8 cellular contexts compared by ENCODE assay signal in the genomic region with DNA sequence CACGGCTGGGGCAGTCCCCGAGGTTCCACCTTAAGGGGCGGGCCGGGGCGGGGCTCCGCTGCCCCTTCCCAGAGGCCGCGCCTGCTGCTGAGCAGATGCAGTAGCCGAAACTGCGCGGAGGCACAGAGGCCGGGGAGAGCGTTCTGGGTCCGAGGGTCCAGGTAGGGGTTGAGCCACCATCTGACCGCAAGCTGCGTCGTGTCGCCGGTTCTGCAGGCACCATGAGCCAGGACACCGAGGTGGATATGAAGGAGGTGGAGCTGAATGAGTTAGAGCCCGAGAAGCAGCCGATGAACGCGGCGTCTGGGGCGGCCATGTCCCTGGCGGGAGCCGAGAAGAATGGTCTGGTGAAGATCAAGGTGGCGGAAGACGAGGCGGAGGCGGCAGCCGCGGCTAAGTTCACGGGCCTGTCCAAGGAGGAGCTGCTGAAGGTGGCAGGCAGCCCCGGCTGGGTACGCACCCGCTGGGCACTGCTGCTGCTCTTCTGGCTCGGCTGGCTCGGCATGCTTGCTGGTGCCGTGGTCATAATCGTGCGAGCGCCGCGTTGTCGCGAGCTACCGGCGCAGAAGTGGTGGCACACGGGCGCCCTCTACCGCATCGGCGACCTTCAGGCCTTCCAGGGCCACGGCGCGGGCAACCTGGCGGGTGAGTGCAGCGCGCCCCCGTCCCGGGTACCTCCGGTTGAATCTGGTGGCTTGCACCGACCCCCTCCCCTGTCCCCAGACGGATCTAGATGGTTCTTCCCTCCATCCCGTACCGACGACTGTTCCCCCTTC. TPM values are rescaled to one million over a fixed set of nuclear protein-coding genes. Genes with fewer than 3 reads are reported as not detected.
A peak's percentile ranks its signal among the peaks of the same experiment; 100 is the strongest.
DNase-seq lines count a peak whose midpoint lies in the region; ATAC-seq and TF ChIP-seq lines count a peak whose summit lies in the region.

Gene SLC3A2 (plus strand): TSS at position 94 of the 776 bp plus-strand sequence. CDS start 128 bp downstream, at position 222.

- 0% methylated on average over 69 of the region's 69 CpGs for WGBS in ectodermal cell, 2 experiments

- H3K27ac ChIP-seq in CD4-positive, CD25-positive, alpha-beta regulatory T cell (ENCODE audit: insufficient read depth, low read length, poor library complexity, severe bottlenecking), result peak within 1 kb of the TSS; percentile 98
- H3K27ac ChIP-seq in ectodermal cell (ENCODE audit: insufficient read depth, low read depth, low read length, poor library complexity, severe bottlenecking), result peak within 1 kb of the TSS; percentile 98

- H3K27me3 ChIP-seq in CD4-positive, CD25-positive, alpha-beta regulatory T cell (ENCODE audit: control insufficient read depth, insufficient read depth, low read length), result no peaks in the 10 kb centered on the region
- no peaks in the 10 kb centered on the region for H3K27me3 ChIP-seq in ectodermal cell (ENCODE audit: control insufficient read depth, insufficient read depth, low read length, poor library complexity, severe bottlenecking)

- peaks cover 8% of the 10 kb centered on the region for H3K27me3 Mint-ChIP-seq in CD4-positive, CD25-positive, alpha-beta regulatory T cell
- no peaks in the 10 kb centered on the region for H3K27me3 Mint-ChIP-seq in activated CD8-positive, alpha-beta T cell treated with anti-CD3 and anti-CD28 coated beads for 36 hours

- peak within 1 kb of the TSS; percentile 96 for H3K4me3 ChIP-seq in CD4-positive, CD25-positive, alpha-beta regulatory T cell (ENCODE audit: low read depth, low read length)
- peak within 1 kb of the TSS; percentile 77 for H3K4me3 ChIP-seq in ectodermal cell (ENCODE audit: insufficient read depth, low read depth, low read length)

- peaks cover 34% of the 10 kb centered on the region for H3K36me3 ChIP-seq in CD4-positive, CD25-positive, alpha-beta regulatory T cell (ENCODE audit: control insufficient read depth, insufficient read depth, low read length)
- peaks cover 43% of the 10 kb centered on the region for H3K36me3 ChIP-seq in ectodermal cell (ENCODE audit: control insufficient read depth, insufficient read depth, low read length)

- H3K9me3 Mint-ChIP-seq in CD4-positive, CD25-positive, alpha-beta regulatory T cell, result no peaks in the 10 kb centered on the region
- H3K9me3 Mint-ChIP-seq in activated CD8-positive, alpha-beta T cell treated with anti-CD3 and anti-CD28 coated beads for 36 hours, result no peaks in the 10 kb centered on the region

- H3K36me3 Mint-ChIP-seq in CD4-positive, CD25-positive, alpha-beta regulatory T cell, result peaks cover 36% of the 10 kb centered on the region
- H3K36me3 Mint-ChIP-seq in activated CD8-positive, alpha-beta T cell treated with anti-CD3 and anti-CD28 coated beads for 36 hours (ENCODE audit: low read depth), result peaks cover 74% of the 10 kb centered on the region

- H3K4me1 Mint-ChIP-seq in CD4-positive, CD25-positive, alpha-beta regulatory T cell, result peaks cover 11 to 67% (median 42%) of the 10 kb centered on the region in 4 donors
- peaks cover 41% of the 10 kb centered on the region for H3K4me1 Mint-ChIP-seq in activated CD8-positive, alpha-beta T cell treated with anti-CD3 and anti-CD28 coated beads for 36 hours (ENCODE audit: low read depth)

- H3K9me3 ChIP-seq in CD4-positive, CD25-positive, alpha-beta regulatory T cell (ENCODE audit: control insufficient read depth in 2 of 2, low read length in 2 of 2), result no peaks in the 10 kb centered on the region
- no peaks in the 10 kb centered on the region for H3K9me3 ChIP-seq in ectodermal cell (ENCODE audit: control insufficient read depth, low read length)

- H3K27ac Mint-ChIP-seq in CD4-positive, CD25-positive, alpha-beta regulatory T cell, result peak within 1 kb of the TSS; percentile 99 to 100 (median 100)
- peak within 1 kb of the TSS; percentile 100 for H3K27ac Mint-ChIP-seq in activated CD8-positive, alpha-beta T cell treated with anti-CD3 and anti-CD28 coated beads for 36 hours

- intact Hi-C loops in activated CD8-positive, alpha-beta T cell treated with anti-CD3 and anti-CD28 coated beads for 36 hours (cut with micrococcal nuclease), result loop anchor here (1.0 to 5.0 kb wide), 2 partner anchors 26 to 94 kb away; partner anchors contain the start of gene TMEM179B

- H3K4me3 Mint-ChIP-seq in CD4-positive, CD25-positive, alpha-beta regulatory T cell, result peak within 1 kb of the TSS; percentile 97 to 100 (median 100)
- H3K4me3 Mint-ChIP-seq in activated CD8-positive, alpha-beta T cell treated with anti-CD3 and anti-CD28 coated beads for 36 hours, result peak within 1 kb of the TSS; percentile 99

- POLR2A ChIA-PET in activated CD8-positive, alpha-beta T cell treated with anti-CD3 and anti-CD28 coated beads for 36 hours (lab: Charles Lee), result interaction anchor here (0.6 to 15.6 kb wide), 52 partner anchors 9 to 479 kb away, joined by 3 to 495 read pairs (median 5); partner anchors contain the start of genes C11orf98, CSKMT, GNG3 and HNRNPUL2

- peaks cover 42% of the 10 kb centered on the region for H3K4me1 ChIP-seq in CD4-positive, CD25-positive, alpha-beta regulatory T cell (ENCODE audit: control insufficient read depth, insufficient read depth, low read length, poor library complexity, severe bottlenecking)
- peaks cover 33% of the 10 kb centered on the region for H3K4me1 ChIP-seq in ectodermal cell (ENCODE audit: control insufficient read depth, insufficient read depth, low read length)

- DNase-seq in CD4-positive, CD25-positive, alpha-beta regulatory T cell, result peak; percentile 81 to 94 (median 90)
- DNase-seq in GM19240 (ENCODE audit: insufficient read length, low spot score) (peak; percentile 79), NCI-H774 (lab: John Stamatoyannopoulos, UW) (peak; percentile 83), lung microvascular endothelial cell (ENCODE audit: low read depth in 2 of 2) (peak; percentile 90 to 92)
- peak; percentile 91 for DNase-seq in activated CD8-positive, alpha-beta T cell treated with anti-CD3 and anti-CD28 coated beads for 36 hours
- peak; percentile 69 for DNase-seq in stimulated activated CD8-positive, alpha-beta memory T cell treated with anti-CD3 and anti-CD28 coated beads, Interleukin-12 subunit alpha, Interleukin-12 subunit beta, amount 100 ng/mL, for 1 hour (ENCODE audit: low read depth)

- CTCF ChIA-PET in activated CD8-positive, alpha-beta T cell treated with anti-CD3 and anti-CD28 coated beads for 36 hours (lab: Charles Lee), result interaction anchor here (0.9 to 6.1 kb wide), 10 partner anchors 15 to 154 kb away, joined by 3 to 34 read pairs (median 5); partner anchors contain the start of gene HNRNPUL2

- TF ChIP-seq CTCF in activated CD8-positive, alpha-beta T cell treated with anti-CD3 and anti-CD28 coated beads for 36 hours (IDR thresholded peaks at IDR 0.05), result peak; percentile 71

- peak; percentile 79 to 80 for ATAC-seq in CD4-positive, CD25-positive, alpha-beta regulatory T cell (ENCODE audit: low read depth in 2 of 2)
- peak; percentile 49 for ATAC-seq in HG03457 (IDR thresholded peaks at IDR 0.05; ENCODE audit: unreplicated experiment)
- ATAC-seq in activated CD8-positive, alpha-beta T cell treated with anti-CD3 and anti-CD28 coated beads for 36 hours, result peak; percentile 76

RNA-seq across cellular contexts. Expression of gene SLC3A2, which starts in this region (rescaled TPM):
- 277 TPM for total RNA-seq in CD4-positive, CD25-positive, alpha-beta regulatory T cell
- 100 to 1,000 TPM; 158 to 172 (median 168) TPM for polyA plus RNA-seq in CD4-positive, CD25-positive, alpha-beta regulatory T cell
- total RNA-seq in activated CD8-positive, alpha-beta T cell treated with anti-CD3 and anti-CD28 coated beads for 36 hours, result 100 to 1,000 TPM; 299 to 315 TPM
- 174 TPM for polyA plus RNA-seq in ectodermal cell (2013, experiment 1 of 4)
- polyA plus RNA-seq in ectodermal cell (2013, experiment 2 of 4), result 183 TPM
- 116 TPM for polyA plus RNA-seq in ectodermal cell (2013, experiment 3 of 4)
- 130 TPM for polyA plus RNA-seq in ectodermal cell (2013, experiment 4 of 4)
- total RNA-seq in lung microvascular endothelial cell, result 57.9 and 59.9 TPM in 2 replicates

Comparison
In these comparisons a context has a peak if more than half of its experiments do, and no peak if none do; other contexts are left out.
1. Peak in every context shown above with its lines: DNase-seq, ATAC-seq, H3K4me3 ChIP-seq and H3K27ac ChIP-seq.